Comparison of ENCODE assay signal across 12 cellular contexts in genomic region chr11:122491486-122491885, GRCh38.
DNase-seq lines count a peak whose midpoint lies in the region; ATAC-seq and TF ChIP-seq lines count a peak whose summit lies in the region.
"Had no signal": no experiment of that assay in that cellular context is flagged by ENCODE, and none has a peak within 500 bp of the region (broad histone marks: within the 10 kb centered on the region; RNA-seq: fewer than 3 reads in every experiment).

No MANE protein-coding gene starts in this region.

- H3K27ac ChIP-seq in SJCRH30 (no peak overlapping the region), psoas muscle (peak overlapping the region; percentile 34)
- H3K27ac ChIP-seq: cardiac muscle cell had no signal

- DNase-seq in GM04504 (ENCODE audit: low read depth) (peak; percentile 41), SJCRH30 (peak; percentile 23 to 47), fibroblast of the aortic adventitia (ENCODE audit: low read depth) (peak; percentile 84), psoas muscle (no peak), NCI-H1694 treated with DMSO at 0.1 percent for 48 hours (lab: John Stamatoyannopoulos, UW) (no peak), DMS79 treated with DMSO at 0.1 percent for 48 hours (lab: John Stamatoyannopoulos, UW) (no peak)
- DNase-seq: activated T-cell treated with anti-CD3 and anti-CD28 coated beads, Interleukin-2, amount 50 U/mL, for 1 hour; DMS153; NCI-H1105 had no signal

- WGBS in psoas muscle, 3 donors = 16 to 41% (median 32%) methylated on average over 2 of the region's 2 CpGs

- ATAC-seq in psoas muscle = peak in 3 of 4 donors; percentile 49 to 69 (median 52)
- ATAC-seq in HG03565 (IDR thresholded peaks at IDR 0.05; ENCODE audit: unreplicated experiment) = no peak
- ATAC-seq in GM19351 (IDR thresholded peaks at IDR 0.05; ENCODE audit: unreplicated experiment) = no peak

- TF ChIP-seq CTCF in fibroblast of the aortic adventitia (IDR thresholded peaks at IDR 0.05; ENCODE audit: insufficient read depth, low read length) (no peak), psoas muscle (IDR thresholded peaks at IDR 0.05) (no peak)

- H3K4me3 ChIP-seq in SJCRH30 (no peak overlapping the region), fibroblast of the aortic adventitia (ENCODE audit: low read depth, low read length) (no peak overlapping the region), psoas muscle (no peak overlapping the region)
- H3K4me3 ChIP-seq: cardiac muscle cell had no signal

- H3K27me3 ChIP-seq in SJCRH30 (no peaks in the 10 kb centered on the region), psoas muscle (ENCODE audit: insufficient read depth in 3 of 3, low read length in 2 of 3) (no peaks in the 10 kb centered on the region)
- H3K27me3 ChIP-seq: cardiac muscle cell had no signal

- H3K36me3 ChIP-seq in SJCRH30 (no peaks in the 10 kb centered on the region), psoas muscle (ENCODE audit: insufficient read depth in 1 of 2, low read depth in 1 of 2) (no peaks in the 10 kb centered on the region)
- H3K36me3 ChIP-seq: cardiac muscle cell had no signal

- no peaks in the 10 kb centered on the region for H3K9me3 ChIP-seq in SJCRH30 (replicated peaks)
- H3K9me3 ChIP-seq in psoas muscle = no peaks in the 10 kb centered on the region

- 0 out of 2 replicates have a peak, but pooled peaks cover 3% of the 10 kb centered on the region for H3K4me1 ChIP-seq in SJCRH30
- peaks cover 25% of the 10 kb centered on the region for H3K4me1 ChIP-seq in psoas muscle

- intact Hi-C loops in psoas muscle (cut with DNase I) = no loop called here

Comparison
In these comparisons a context has a peak if more than half of its experiments do, and no peak if none do; other contexts are left out.
1. DNase-seq: peak in GM04504 (single experiment), SJCRH30 (2 of 2) and fibroblast of the aortic adventitia (single experiment); none in psoas muscle (0 of 2), NCI-H1694 treated with DMSO at 0.1 percent for 48 hours (single experiment) and DMS79 treated with DMSO at 0.1 percent for 48 hours (single experiment).
2. ATAC-seq: peak in psoas muscle (3 of 4); none in HG03565 (single experiment) and GM19351 (single experiment).